ENCODE assay signal across 10 cellular contexts in the genomic region with DNA sequence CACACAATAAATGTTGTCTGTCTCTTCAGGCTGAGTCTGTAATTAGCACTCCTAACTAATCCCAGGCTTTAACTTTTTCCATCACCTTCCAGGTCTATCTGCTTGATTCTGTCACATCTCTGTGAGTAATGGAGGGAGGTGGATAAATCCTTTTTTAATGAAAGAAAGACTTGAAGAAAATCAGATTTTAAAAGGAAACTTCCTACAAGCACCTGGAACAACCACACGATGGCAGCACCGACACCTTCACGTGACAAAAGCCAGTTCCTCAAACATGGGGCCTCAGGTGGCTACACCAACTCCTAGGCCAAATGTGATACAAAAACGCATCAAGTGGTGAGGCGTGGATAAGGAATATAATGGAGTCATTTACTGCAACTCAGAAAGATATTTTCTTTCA. TPM values are rescaled to one million over a fixed set of nuclear protein-coding genes. Genes with fewer than 3 reads are reported as not detected.
DNase-seq lines count a peak whose midpoint lies in the region; TF ChIP-seq lines count a peak whose summit lies in the region.
"Had no signal": no experiment of that assay in that cellular context is flagged by ENCODE, and none has a peak within 500 bp of the region (broad histone marks: within the 10 kb centered on the region; RNA-seq: fewer than 3 reads in every experiment).

No MANE protein-coding gene starts in this region.

- H3K27ac Mint-ChIP-seq in HFFc6 (no peak overlapping the region), progenitor cell of endocrine pancreas (no peak overlapping the region)
- H3K27ac Mint-ChIP-seq: activated B cell treated with CpG ODN at 0.5 μM for 24 hours had no signal

- H3K36me3 Mint-ChIP-seq in HFFc6 (ENCODE audit: low read depth): peaks cover 10% of the 10 kb centered on the region
- peaks cover 11% of the 10 kb centered on the region for H3K36me3 Mint-ChIP-seq in progenitor cell of endocrine pancreas (ENCODE audit: insufficient read depth)

- TF ChIP-seq CTCF in HFFc6 (IDR thresholded peaks at IDR 0.05): peak; percentile 72
- peak; percentile 67 for TF ChIP-seq CTCF in epithelial cell of esophagus (IDR thresholded peaks at IDR 0.05; ENCODE audit: insufficient read depth, low read depth, low read length, missing control alignments)
- TF ChIP-seq CTCF in progenitor cell of endocrine pancreas (IDR thresholded peaks at IDR 0.05; ENCODE audit: unreplicated experiment): peak; percentile 58

- DNase-seq in ELR (ENCODE audit: low read depth) (peak; percentile 58), HFFc6 (peak; percentile 15), SK-N-DZ (ENCODE audit: low spot score) (peak; percentile 38), epithelial cell of esophagus (ENCODE audit: low read depth) (peak; percentile 70), progenitor cell of endocrine pancreas (ENCODE audit: low spot score, unreplicated experiment) (no peak), NCI-H2107 (lab: John Stamatoyannopoulos, UW) (no peak), cortex of kidney (lab: John Stamatoyannopoulos, UW) (no peak)
- DNase-seq in activated CD4-positive, CD25-positive, alpha-beta regulatory T cell treated with anti-CD3 and anti-CD28 coated beads, Interleukin-2, amount 50 U/mL, for 72 hours: no peak
- DNase-seq: activated B cell treated with CpG ODN at 0.5 μM for 24 hours had no signal

- no peak overlapping the region for H3K4me3 ChIP-seq in epithelial cell of esophagus (ENCODE audit: low read length)
- H3K4me3 ChIP-seq: skin epidermis had no signal

- H3K9me3 Mint-ChIP-seq in HFFc6 (no peaks in the 10 kb centered on the region), progenitor cell of endocrine pancreas (ENCODE audit: low read depth) (no peaks in the 10 kb centered on the region)
- H3K9me3 Mint-ChIP-seq: activated B cell treated with CpG ODN at 0.5 μM for 24 hours had no signal

- H3K4me1 Mint-ChIP-seq in HFFc6 (ENCODE audit: low read depth) (peaks cover 13% of the 10 kb centered on the region), progenitor cell of endocrine pancreas (ENCODE audit: low read depth) (no peaks in the 10 kb centered on the region)
- H3K4me1 Mint-ChIP-seq: activated B cell treated with CpG ODN at 0.5 μM for 24 hours had no signal

- H3K4me3 Mint-ChIP-seq in HFFc6: no peak overlapping the region
- H3K4me3 Mint-ChIP-seq in progenitor cell of endocrine pancreas (ENCODE audit: low read depth): no peak overlapping the region
- H3K4me3 Mint-ChIP-seq: activated B cell treated with CpG ODN at 0.5 μM for 24 hours had no signal

- H3K27me3 Mint-ChIP-seq in HFFc6 (ENCODE audit: insufficient read depth) (no peaks in the 10 kb centered on the region; the same call in 1 of the 2 replicates), progenitor cell of endocrine pancreas (no peaks in the 10 kb centered on the region)
- H3K27me3 Mint-ChIP-seq: activated B cell treated with CpG ODN at 0.5 μM for 24 hours had no signal

RNA-seq across cellular contexts. Expression of a gene that starts 41.8 kb away (rescaled TPM):
- total RNA-seq in HFFc6 (2021; fragmentation: NEBNext Ultra II Directional; extraction: Animal tissue kit (Norgen Biotek cat#: 25700)): 10 to 100 TPM; 18.9 to 22.5 (median 19.8) TPM
- 13.9 and 15.6 TPM in 2 replicates for polyA plus RNA-seq in SK-N-DZ (2014; cell fraction: cytosol; rRNA removed)
- 9.9 and 16.6 TPM in 2 replicates for polyA plus RNA-seq in SK-N-DZ (2014; cell fraction: nucleus; rRNA removed)
- 19.7 and 20.0 TPM in 2 replicates for total RNA-seq in progenitor cell of endocrine pancreas

RNA-seq across cellular contexts. Expression of a gene that starts 46.1 kb away (rescaled TPM):
- total RNA-seq in HFFc6 (2021; fragmentation: NEBNext Ultra II Directional; extraction: Animal tissue kit (Norgen Biotek cat#: 25700)): not detected
- not detected in 2 replicates for polyA plus RNA-seq in SK-N-DZ (2014; cell fraction: cytosol; rRNA removed)
- not detected in 2 replicates for polyA plus RNA-seq in SK-N-DZ (2014; cell fraction: nucleus; rRNA removed)
- total RNA-seq in progenitor cell of endocrine pancreas: not detected in 2 replicates
- total RNA-seq: activated B cell treated with CpG ODN at 0.5 μM for 24 hours had no signal

RNA-seq across cellular contexts. Expression of a gene that starts 49.6 kb away (rescaled TPM):
- total RNA-seq in HFFc6 (2021; fragmentation: NEBNext Ultra II Directional; extraction: Animal tissue kit (Norgen Biotek cat#: 25700)): 10 to 100 TPM; 17.7 to 25.4 (median 20.0) TPM
- 17.4 and 18.2 TPM in 2 replicates for polyA plus RNA-seq in SK-N-DZ (2014; cell fraction: cytosol; rRNA removed)
- 5.3 and 7.7 TPM in 2 replicates for polyA plus RNA-seq in SK-N-DZ (2014; cell fraction: nucleus; rRNA removed)
- 24.7 and 27.2 TPM in 2 replicates for total RNA-seq in progenitor cell of endocrine pancreas

Comparison
In these comparisons a context has a peak if more than half of its experiments do, and no peak if none do; other contexts are left out.
1. DNase-seq: peak in ELR (single experiment), HFFc6 (single experiment), SK-N-DZ (single experiment) and epithelial cell of esophagus (single experiment); none in progenitor cell of endocrine pancreas (single experiment), NCI-H2107 (single experiment), activated CD4-positive, CD25-positive, alpha-beta regulatory T cell treated with anti-CD3 and anti-CD28 coated beads, Interleukin-2, amount 50 U/mL, for 72 hours (single experiment) and cortex of kidney (single experiment).
2. Peak in every context shown above with its lines, with median percentiles within 50 percentile points of each other: CTCF ChIP-seq.